Comparison of ENCODE assay signal across 12 cellular contexts in genomic region chr17:65099475-65099874, GRCh38. TPM values are rescaled to one million over a fixed set of nuclear protein-coding genes. Genes with fewer than 3 reads are reported as not detected.
A peak's percentile ranks its signal among the peaks of the same experiment; 100 is the strongest.
DNase-seq lines count a peak whose midpoint lies in the region; ATAC-seq and TF ChIP-seq lines count a peak whose summit lies in the region.
"Had no signal": no experiment of that assay in that cellular context is flagged by ENCODE, and none has a peak within 500 bp of the region (broad histone marks: within the 10 kb centered on the region; RNA-seq: fewer than 3 reads in every experiment).

No MANE protein-coding gene starts in this region.

- H3K9me3 Mint-ChIP-seq in activated naive CD4-positive, alpha-beta T cell treated with anti-CD3 and anti-CD28 coated beads, Interleukin-2, amount 50 U/mL, for 72 hours = no peaks in the 10 kb centered on the region
- H3K9me3 Mint-ChIP-seq in immature natural killer cell = no peaks in the 10 kb centered on the region
- H3K9me3 Mint-ChIP-seq: H9 had no signal

- peaks cover 22 to 35% of the 10 kb centered on the region in 2 donors for H3K4me1 Mint-ChIP-seq in immature natural killer cell

- no peak for ATAC-seq in activated naive CD4-positive, alpha-beta T cell treated with anti-CD3 and anti-CD28 coated beads, Interleukin-2, amount 50 U/mL, for 72 hours
- ATAC-seq in RWPE2 (ENCODE audit: low read depth) (no peak), GM21528 (IDR thresholded peaks at IDR 0.05; ENCODE audit: low FRiP score, unreplicated experiment) (no peak)

- no peaks in the 10 kb centered on the region for H3K36me3 Mint-ChIP-seq in activated naive CD4-positive, alpha-beta T cell treated with anti-CD3 and anti-CD28 coated beads, Interleukin-2, amount 50 U/mL, for 72 hours
- H3K36me3 Mint-ChIP-seq in immature natural killer cell = peaks cover 0 to 6% (median 3%) of the 10 kb centered on the region in 3 donors

- no peak for DNase-seq in activated naive CD4-positive, alpha-beta T cell treated with anti-CD3 and anti-CD28 coated beads, Interleukin-2, amount 50 U/mL, for 72 hours (ENCODE audit: low spot score in 2 of 2)
- DNase-seq in activated naive CD4-positive, alpha-beta T cell treated with Interleukin-2 at 50 U/mL for 16 hours = no peak
- DNase-seq in RWPE2 (ENCODE audit: low spot score) (no peak), immature natural killer cell (no peak), C1 segment of cervical spinal cord (lab: John Stamatoyannopoulos, UW) (no peak), islet precursor cell (no peak)
- DNase-seq: dermis blood vessel endothelial cell, NCI-H1048 had no signal

- no peak for TF ChIP-seq CTCF in RWPE2 (IDR thresholded peaks at IDR 0.05; ENCODE audit: poor library complexity, severe bottlenecking)

- H3K27me3 Mint-ChIP-seq in immature natural killer cell (ENCODE audit: low read depth in 3 of 3) = peaks cover 0 to 7% (median 4%) of the 10 kb centered on the region in 3 donors

- peak overlapping the region in 2 of 5 donors; percentile 41 to 48 for H3K9ac ChIP-seq in subcutaneous abdominal adipose tissue (ENCODE audit: low read length in 5 of 5)

- no peaks in the 10 kb centered on the region for H3K27me3 ChIP-seq in RWPE2 (ENCODE audit: insufficient read depth, poor library complexity, severe bottlenecking)
- no peaks in the 10 kb centered on the region for H3K27me3 ChIP-seq in subcutaneous abdominal adipose tissue (ENCODE audit: control insufficient read depth in 5 of 5, insufficient read depth in 4 of 5, low read length in 5 of 5)
- H3K27me3 ChIP-seq: tibial nerve had no signal

- peak overlapping the region; percentile 27 to 96 (median 92) for H3K4me3 Mint-ChIP-seq in immature natural killer cell

- H3K36me3 ChIP-seq in RWPE2 (ENCODE audit: low read depth) (no peaks in the 10 kb centered on the region), subcutaneous abdominal adipose tissue (ENCODE audit: control insufficient read depth in 5 of 5, insufficient read depth in 5 of 5, low read length in 5 of 5) (no peaks in the 10 kb centered on the region)
- H3K36me3 ChIP-seq: tibial nerve had no signal

- H3K9me3 ChIP-seq in RWPE2 (ENCODE audit: severe bottlenecking) = no peaks in the 10 kb centered on the region
- no peaks in the 10 kb centered on the region for H3K9me3 ChIP-seq in subcutaneous abdominal adipose tissue (ENCODE audit: control insufficient read depth in 5 of 5, low read length in 5 of 5)
- H3K9me3 ChIP-seq: tibial nerve had no signal

- H3K27ac Mint-ChIP-seq in activated naive CD4-positive, alpha-beta T cell treated with anti-CD3 and anti-CD28 coated beads, Interleukin-2, amount 50 U/mL, for 72 hours = peak overlapping the region; percentile 12 to 88
- peak overlapping the region; percentile 26 to 98 (median 78) for H3K27ac Mint-ChIP-seq in immature natural killer cell
- H3K27ac Mint-ChIP-seq: H9 had no signal

- H3K4me1 ChIP-seq in RWPE2 (ENCODE audit: insufficient read depth, poor library complexity, severe bottlenecking) (peaks cover 17% of the 10 kb centered on the region), subcutaneous abdominal adipose tissue (ENCODE audit: control insufficient read depth in 5 of 5, insufficient read depth in 5 of 5, low read length in 5 of 5) (peaks cover 5 to 25% (median 16%) of the 10 kb centered on the region in 5 donors)

- peak overlapping the region; percentile 30 for H3K27ac ChIP-seq in RWPE2 (ENCODE audit: poor library complexity, severe bottlenecking)
- peak overlapping the region; percentile 64 for H3K27ac ChIP-seq in subcutaneous abdominal adipose tissue (ENCODE audit: low read depth, low read length)

- H3K4me3 ChIP-seq in RWPE2 (ENCODE audit: severe bottlenecking) (no peak overlapping the region), subcutaneous abdominal adipose tissue (ENCODE audit: low read depth in 1 of 5, low read length in 5 of 5) (no peak overlapping the region)

RNA-seq across cellular contexts. Expression of gene RGS9, which starts 37.7 kb away (rescaled TPM):
- 1 to 10 TPM; 1.1 to 1.7 TPM for total RNA-seq in activated naive CD4-positive, alpha-beta T cell treated with anti-CD3 and anti-CD28 coated beads, Interleukin-2, amount 50 U/mL, for 72 hours
- 10 to 100 TPM; 16.9 to 30.3 (median 17.5) TPM for polyA plus RNA-seq in immature natural killer cell

RNA-seq across cellular contexts. Expression of gene GNA13, which starts 42.9 kb away (rescaled TPM):
- total RNA-seq in activated naive CD4-positive, alpha-beta T cell treated with anti-CD3 and anti-CD28 coated beads, Interleukin-2, amount 50 U/mL, for 72 hours = 10 to 100 TPM; 53.0 to 74.7 TPM
- polyA plus RNA-seq in immature natural killer cell = 10 to 100 TPM; 40.0 to 58.3 (median 51.7) TPM
